ENCODE assay signal across 12 cellular contexts in genomic region chr11:128701086-128701485, GRCh38. TPM values are rescaled to one million over a fixed set of nuclear protein-coding genes. Genes with fewer than 3 reads are reported as not detected.
DNase-seq lines count a peak whose midpoint lies in the region; ATAC-seq lines count a peak whose summit lies in the region.
"Had no signal": no experiment of that assay in that cellular context is flagged by ENCODE, and none has a peak within 500 bp of the region (broad histone marks: within the 10 kb centered on the region; RNA-seq: fewer than 3 reads in every experiment).

No MANE protein-coding gene starts in this region.

- 82% methylated on average over 3 of the region's 3 CpGs for WGBS in mesenchymal stem cell

- H3K27me3 Mint-ChIP-seq in T-helper 1 cell treated with Interleukin-12 subunit alpha and Interleukin-12 subunit beta and Interleukin-4 antibody, amounts not matched to agents 30 μg/mL and 1 μg/mL, for 36 hours (ENCODE audit: low read depth): no peaks in the 10 kb centered on the region
- no peaks in the 10 kb centered on the region for H3K27me3 Mint-ChIP-seq in activated naive CD8-positive, alpha-beta T cell
- H3K27me3 Mint-ChIP-seq in activated T-helper 1 cell treated with anti-CD3 and anti-CD28 coated beads, Interleukin-12 subunit alpha, Interleukin-12 subunit beta, Interleukin-2, Interleukin-4 antibody, amounts not matched to agents 30 ng/mL and 10 ng/mL and 1 ng/mL, durations not matched to agents 14 hours and 24 hours and 36 hours (ENCODE audit: insufficient read depth): no peaks in the 10 kb centered on the region

- no peak overlapping the region for H3K4ac ChIP-seq in mesenchymal stem cell (ENCODE audit: low read depth in 1 of 2, low read length in 2 of 2)

- intact Hi-C loops in activated T-helper 1 cell treated with anti-CD3 and anti-CD28 coated beads, Interleukin-12 subunit alpha, Interleukin-12 subunit beta, Interleukin-2, Interleukin-4 antibody, amounts not matched to agents 30 ng/mL and 10 ng/mL and 1 ng/mL, durations not matched to agents 14 hours and 24 hours and 36 hours (cut with micrococcal nuclease): no loop called here

- peak overlapping the region; percentile 25 for H3K9ac ChIP-seq in mesenchymal stem cell (ENCODE audit: low read length)

- H4K91ac ChIP-seq in mesenchymal stem cell (ENCODE audit: low read length): no peak overlapping the region

- H3K23ac ChIP-seq in mesenchymal stem cell (ENCODE audit: low read length in 2 of 2): no peak overlapping the region

- H3K79me1 ChIP-seq in mesenchymal stem cell (replicated peaks; ENCODE audit: low read length, poor library complexity, severe bottlenecking): peaks cover 6% of the 10 kb centered on the region

- no peaks in the 10 kb centered on the region for H3K9me3 Mint-ChIP-seq in T-helper 1 cell treated with Interleukin-12 subunit alpha and Interleukin-12 subunit beta and Interleukin-4 antibody, amounts not matched to agents 30 μg/mL and 1 μg/mL, for 36 hours
- H3K9me3 Mint-ChIP-seq in activated naive CD8-positive, alpha-beta T cell (ENCODE audit: low read depth): no peaks in the 10 kb centered on the region
- H3K9me3 Mint-ChIP-seq in activated T-helper 1 cell treated with anti-CD3 and anti-CD28 coated beads, Interleukin-12 subunit alpha, Interleukin-12 subunit beta, Interleukin-2, Interleukin-4 antibody, amounts not matched to agents 30 ng/mL and 10 ng/mL and 1 ng/mL, durations not matched to agents 14 hours and 24 hours and 36 hours: no peaks in the 10 kb centered on the region

- H3K14ac ChIP-seq in mesenchymal stem cell (ENCODE audit: low read length in 2 of 2): no peak overlapping the region

- H2AK5ac ChIP-seq in mesenchymal stem cell (ENCODE audit: low read length, severe bottlenecking): no peak overlapping the region

- no peak for ATAC-seq in GM19328 (IDR thresholded peaks at IDR 0.05; ENCODE audit: unreplicated experiment)
- ATAC-seq in GM18861 (IDR thresholded peaks at IDR 0.05; ENCODE audit: unreplicated experiment): no peak
- ATAC-seq: left colon had no signal

- no peak overlapping the region for H2AFZ ChIP-seq in mesenchymal stem cell (ENCODE audit: low read depth, low read length)

- peaks cover 62% of the 10 kb centered on the region for H3K36me3 Mint-ChIP-seq in T-helper 1 cell treated with Interleukin-12 subunit alpha and Interleukin-12 subunit beta and Interleukin-4 antibody, amounts not matched to agents 30 μg/mL and 1 μg/mL, for 36 hours (ENCODE audit: low read depth)
- peaks cover 13% of the 10 kb centered on the region for H3K36me3 Mint-ChIP-seq in activated naive CD8-positive, alpha-beta T cell
- peaks cover 64% of the 10 kb centered on the region for H3K36me3 Mint-ChIP-seq in activated T-helper 1 cell treated with anti-CD3 and anti-CD28 coated beads, Interleukin-12 subunit alpha, Interleukin-12 subunit beta, Interleukin-2, Interleukin-4 antibody, amounts not matched to agents 30 ng/mL and 10 ng/mL and 1 ng/mL, durations not matched to agents 14 hours and 24 hours and 36 hours (ENCODE audit: low read depth)

- H3K4me2 ChIP-seq in mesenchymal stem cell (ENCODE audit: low read length, poor library complexity, severe bottlenecking): no peak overlapping the region

- no peaks in the 10 kb centered on the region for H3K4me1 ChIP-seq in mesenchymal stem cell (ENCODE audit: control insufficient read depth, insufficient read depth, low read depth, low read length)

- no peak overlapping the region for H2BK12ac ChIP-seq in mesenchymal stem cell (ENCODE audit: low read length in 2 of 2)

- no peak overlapping the region for H2BK15ac ChIP-seq in mesenchymal stem cell (ENCODE audit: low read depth, poor library complexity, severe bottlenecking)

- DNase-seq in T-helper 1 cell: no peak
- peak; percentile 30 for DNase-seq in ELR (ENCODE audit: low read depth)
- peak; percentile 61 for DNase-seq in mesenchymal stem cell
- DNase-seq in activated T-helper 1 cell treated with anti-CD3 and anti-CD28 coated beads, Interleukin-12 subunit alpha, Interleukin-12 subunit beta, Interleukin-2, Interleukin-4 antibody, amounts not matched to agents 30 ng/mL and 10 ng/mL and 1 ng/mL, durations not matched to agents 14 hours and 24 hours and 36 hours (ENCODE audit: low spot score): no peak
- DNase-seq: 8988T; DMS153; left colon; stimulated activated CD4-positive, alpha-beta T cell treated with anti-CD3 and anti-CD28 coated beads, Interleukin-12 subunit alpha, Interleukin-12 subunit beta, amount 100 ng/mL, for 4 hours had no signal

- no peak overlapping the region for H2BK5ac ChIP-seq in mesenchymal stem cell (ENCODE audit: low read depth, low read length, poor library complexity, severe bottlenecking)

- H2BK120ac ChIP-seq in mesenchymal stem cell (ENCODE audit: low read depth, low read length): no peak overlapping the region

- peaks cover 84% of the 10 kb centered on the region for H3K4me1 Mint-ChIP-seq in T-helper 1 cell treated with Interleukin-12 subunit alpha and Interleukin-12 subunit beta and Interleukin-4 antibody, amounts not matched to agents 30 μg/mL and 1 μg/mL, for 36 hours (ENCODE audit: low read depth)
- H3K4me1 Mint-ChIP-seq in activated naive CD8-positive, alpha-beta T cell (ENCODE audit: low read depth): peaks cover 97% of the 10 kb centered on the region
- peaks cover 94% of the 10 kb centered on the region for H3K4me1 Mint-ChIP-seq in activated T-helper 1 cell treated with anti-CD3 and anti-CD28 coated beads, Interleukin-12 subunit alpha, Interleukin-12 subunit beta, Interleukin-2, Interleukin-4 antibody, amounts not matched to agents 30 ng/mL and 10 ng/mL and 1 ng/mL, durations not matched to agents 14 hours and 24 hours and 36 hours (ENCODE audit: low read depth)

- no peak overlapping the region for H3K4me3 Mint-ChIP-seq in T-helper 1 cell treated with Interleukin-12 subunit alpha and Interleukin-12 subunit beta and Interleukin-4 antibody, amounts not matched to agents 30 μg/mL and 1 μg/mL, for 36 hours
- no peak overlapping the region for H3K4me3 Mint-ChIP-seq in activated naive CD8-positive, alpha-beta T cell
- H3K4me3 Mint-ChIP-seq in activated T-helper 1 cell treated with anti-CD3 and anti-CD28 coated beads, Interleukin-12 subunit alpha, Interleukin-12 subunit beta, Interleukin-2, Interleukin-4 antibody, amounts not matched to agents 30 ng/mL and 10 ng/mL and 1 ng/mL, durations not matched to agents 14 hours and 24 hours and 36 hours: no peak overlapping the region

- no peak overlapping the region for H3K18ac ChIP-seq in mesenchymal stem cell (ENCODE audit: low read depth in 1 of 2, low read length in 2 of 2)

- no peak overlapping the region for H4K8ac ChIP-seq in mesenchymal stem cell (ENCODE audit: low read length)

- no peaks in the 10 kb centered on the region for H3K9me3 ChIP-seq in mesenchymal stem cell (ENCODE audit: control insufficient read depth, low read length)

- no peak overlapping the region for H3K27ac ChIP-seq in mesenchymal stem cell (ENCODE audit: low read length, poor library complexity, severe bottlenecking)

- H3K4me3 ChIP-seq in mesenchymal stem cell (ENCODE audit: insufficient read depth in 1 of 2, low read depth in 1 of 2, low read length in 2 of 2): no peak overlapping the region

- H3K36me3 ChIP-seq in mesenchymal stem cell (ENCODE audit: control insufficient read depth in 1 of 2, insufficient read depth in 2 of 2, low read depth in 1 of 2, low read length in 2 of 2): no peaks in the 10 kb centered on the region

- H3K27ac Mint-ChIP-seq in T-helper 1 cell treated with Interleukin-12 subunit alpha and Interleukin-12 subunit beta and Interleukin-4 antibody, amounts not matched to agents 30 μg/mL and 1 μg/mL, for 36 hours: peak overlapping the region; percentile 18
- peak overlapping the region; percentile 86 for H3K27ac Mint-ChIP-seq in activated naive CD8-positive, alpha-beta T cell
- no peak overlapping the region for H3K27ac Mint-ChIP-seq in activated T-helper 1 cell treated with anti-CD3 and anti-CD28 coated beads, Interleukin-12 subunit alpha, Interleukin-12 subunit beta, Interleukin-2, Interleukin-4 antibody, amounts not matched to agents 30 ng/mL and 10 ng/mL and 1 ng/mL, durations not matched to agents 14 hours and 24 hours and 36 hours

- peaks cover 0 to 9% of the 10 kb centered on the region in 2 experiments for H3K27me3 ChIP-seq in mesenchymal stem cell (ENCODE audit: control insufficient read depth in 1 of 2, insufficient read depth in 1 of 2, low read length in 2 of 2)

RNA-seq across cellular contexts. Expression of gene FLI1, which starts 7.2 kb away (rescaled TPM):
- 12.2 TPM for polyA plus RNA-seq in mesenchymal stem cell (2013, experiment 1 of 2)
- polyA plus RNA-seq in mesenchymal stem cell (2013, experiment 2 of 2): 12.6 TPM
- 40.7 and 41.5 TPM in 2 replicates for total RNA-seq in activated T-helper 1 cell treated with anti-CD3 and anti-CD28 coated beads, Interleukin-12 subunit alpha, Interleukin-12 subunit beta, Interleukin-2, Interleukin-4 antibody, amounts not matched to agents 30 ng/mL and 10 ng/mL and 1 ng/mL, durations not matched to agents 14 hours and 24 hours and 36 hours

Comparison
In these comparisons a context has a peak if more than half of its experiments do, and no peak if none do; other contexts are left out.
1. DNase-seq: peak in ELR (single experiment) and mesenchymal stem cell (single experiment); none in T-helper 1 cell (0 of 5) and activated T-helper 1 cell treated with anti-CD3 and anti-CD28 coated beads, Interleukin-12 subunit alpha, Interleukin-12 subunit beta, Interleukin-2, Interleukin-4 antibody, amounts not matched to agents 30 ng/mL and 10 ng/mL and 1 ng/mL, durations not matched to agents 14 hours and 24 hours and 36 hours (single experiment).